In the genomic region with DNA sequence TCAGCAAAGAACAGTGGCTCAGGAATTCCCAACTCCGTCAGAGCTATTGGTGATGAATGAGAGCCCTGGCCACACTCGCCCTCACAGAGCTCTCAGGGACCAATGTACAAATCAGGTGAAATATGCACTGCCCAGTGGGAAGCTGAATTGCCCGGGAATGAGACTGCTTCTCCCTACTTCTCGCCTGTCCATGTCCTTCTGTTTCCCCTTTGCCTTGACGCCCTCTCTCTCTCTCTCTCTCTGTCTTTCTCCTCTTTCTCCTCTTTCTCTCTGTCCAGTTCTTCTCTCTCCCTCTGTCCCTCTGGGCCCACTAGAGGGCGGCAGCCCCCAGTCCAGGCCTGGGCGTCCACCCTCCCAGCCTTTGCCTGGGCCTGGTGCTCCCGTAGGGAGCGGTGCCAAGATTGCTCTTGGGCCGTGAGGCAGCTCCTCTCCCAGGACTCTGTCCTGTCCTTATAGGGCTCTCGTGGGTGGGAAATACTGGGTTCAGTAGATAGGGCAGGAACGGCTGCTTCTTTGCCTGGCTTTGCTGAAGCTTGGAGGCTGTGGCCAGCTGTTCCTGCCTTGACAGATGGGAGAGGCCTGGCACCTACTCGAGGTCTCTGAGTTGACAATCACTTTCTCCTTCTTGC, we compare ENCODE assay signal across 8 cellular contexts. TPM values are rescaled to one million over a fixed set of nuclear protein-coding genes. Genes with fewer than 3 reads are reported as not detected.
DNase-seq lines count a peak whose midpoint lies in the region; ATAC-seq and TF ChIP-seq lines count a peak whose summit lies in the region.

No MANE protein-coding gene starts in this region.

- H3K79me2 ChIP-seq in SK-N-SH (ENCODE audit: insufficient read depth) = no peaks in the 10 kb centered on the region

- no peaks in the 10 kb centered on the region for H3K36me3 ChIP-seq in SK-N-SH (replicated peaks in 1 of 2; ENCODE audit: control insufficient read depth in 1 of 2, insufficient read depth in 2 of 2, low read length in 1 of 2)

- H3K9ac ChIP-seq in SK-N-SH = no peak overlapping the region

- peak overlapping the region in 1 of 2 experiments; percentile 11; a peak in 1 of 4 replicates for H3K27ac ChIP-seq in SK-N-SH (ENCODE audit: low read depth in 2 of 2, low read length in 1 of 2)

- no peak overlapping the region for H3K4me3 ChIP-seq in SK-N-SH (ENCODE audit: low read depth in 2 of 2, low read length in 1 of 2)

- TF ChIP-seq RAD21 in SK-N-SH (IDR thresholded peaks at IDR 0.05; ENCODE audit: low read length) = peak; percentile 95

- POLR2A ChIA-PET in SK-N-SH (lab: Yijun Ruan, JAX) = interaction anchor here (0.6 to 5.2 kb wide), 5 partner anchors 28 to 69 kb away, joined by 3 to 35 read pairs (median 3); partner anchors contain the start of gene RHOB

- no peaks in the 10 kb centered on the region for H3K36me3 Mint-ChIP-seq in nephron progenitor cell (ENCODE audit: low read depth)
- H3K36me3 Mint-ChIP-seq in effector memory CD8-positive, alpha-beta T cell (ENCODE audit: insufficient read depth) = peaks cover 4% of the 10 kb centered on the region

- H3K27ac Mint-ChIP-seq in nephron progenitor cell = no peak overlapping the region
- H3K27ac Mint-ChIP-seq in effector memory CD8-positive, alpha-beta T cell = no peak overlapping the region

- no peak overlapping the region for H3K4me2 ChIP-seq in SK-N-SH

- TF ChIP-seq EP300 in SK-N-SH (IDR thresholded peaks at IDR 0.05; ENCODE audit: borderline replicate concordance in 1 of 2, low read depth in 1 of 2, low read length in 1 of 2) = no peak

- no peaks in the 10 kb centered on the region for H4K20me1 ChIP-seq in SK-N-SH (ENCODE audit: insufficient read depth)

- H3K4me1 ChIP-seq in SK-N-SH (ENCODE audit: control insufficient read depth in 1 of 2, insufficient read depth in 2 of 2, low read depth in 1 of 2, low read length in 1 of 2) = peaks cover 0 to 16% of the 10 kb centered on the region in 2 experiments; a peak in 1 of 4 replicates

- no peaks in the 10 kb centered on the region for H3K9me3 Mint-ChIP-seq in nephron progenitor cell
- H3K9me3 Mint-ChIP-seq in effector memory CD8-positive, alpha-beta T cell = no peaks in the 10 kb centered on the region

- no peaks in the 10 kb centered on the region for H3K9me2 ChIP-seq in SK-N-SH

- H3K4me1 Mint-ChIP-seq in nephron progenitor cell = peaks cover 44% of the 10 kb centered on the region
- peaks cover 0 to 5% of the 10 kb centered on the region in 2 donors for H3K4me1 Mint-ChIP-seq in effector memory CD8-positive, alpha-beta T cell (ENCODE audit: low read depth in 2 of 2)

- WGBS in SK-N-SH (ENCODE audit: low lambda C conversion rate) = 34% methylated on average over 13 of the region's 13 CpGs

- ATAC-seq in effector memory CD8-positive, alpha-beta T cell (replicated peaks) = no peak
- ATAC-seq in HG03342 (IDR thresholded peaks at IDR 0.05; ENCODE audit: unreplicated experiment) = no peak
- no peak for ATAC-seq in GM21390 (IDR thresholded peaks at IDR 0.05; ENCODE audit: unreplicated experiment)

- peak; percentile 97 for TF ChIP-seq CTCF in SK-N-SH (IDR thresholded peaks at IDR 0.05)
- TF ChIP-seq CTCF in nephron progenitor cell (IDR thresholded peaks at IDR 0.05) = peak; percentile 76

- no peaks in the 10 kb centered on the region for H3K9me3 ChIP-seq in SK-N-SH

- DNase-seq in COLO668 (lab: John Stamatoyannopoulos, UW; ENCODE audit: unreplicated experiment) (peak; percentile 47), HT-29 (ENCODE audit: low spot score) (peak; percentile 77), SK-N-SH (peak; percentile 93), fibroblast of the conjunctiva (ENCODE audit: low read depth) (peak; percentile 80), nephron progenitor cell (peak; percentile 78)
- no peak for DNase-seq in effector memory CD8-positive, alpha-beta T cell

- H3K27me3 ChIP-seq in SK-N-SH (ENCODE audit: insufficient read depth) = no peaks in the 10 kb centered on the region; the same call in 1 of the 2 replicates

- CTCF ChIA-PET in SK-N-SH (lab: Yijun Ruan, JAX) = interaction anchor here (0.6 to 16.2 kb wide), 66 partner anchors 9 to 584 kb away, joined by 3 to 176 read pairs (median 5); partner anchors contain the start of genes HS1BP3, RHOB and SDC1

- peaks cover 10% of the 10 kb centered on the region for H3K27me3 Mint-ChIP-seq in nephron progenitor cell (ENCODE audit: low read depth, poor library complexity)
- peaks cover 13 to 22% of the 10 kb centered on the region in 2 donors for H3K27me3 Mint-ChIP-seq in effector memory CD8-positive, alpha-beta T cell

- H2AFZ ChIP-seq in SK-N-SH (ENCODE audit: low read depth) = peak overlapping the region; percentile 29; the same call in 1 of the 2 replicates

- H3F3A ChIP-seq in SK-N-SH (replicated peaks; ENCODE audit: insufficient read depth) = no peaks in the 10 kb centered on the region

- no peak overlapping the region for H3K4me3 Mint-ChIP-seq in nephron progenitor cell
- no peak overlapping the region for H3K4me3 Mint-ChIP-seq in effector memory CD8-positive, alpha-beta T cell

TF ChIP-seq in SK-N-SH, 30 proteins besides CTCF, POLR2A, EP300 and RAD21 (continues in another document):
- no peak for TF ChIP-seq USF1 (IDR thresholded peaks at IDR 0.05; ENCODE audit: borderline replicate concordance, low read depth)
- TF ChIP-seq TAF1 (IDR thresholded peaks at IDR 0.05; ENCODE audit: borderline replicate concordance, low read depth, low read length) = no peak
- no peak for TF ChIP-seq FOSL2 (IDR thresholded peaks at IDR 0.05; ENCODE audit: borderline replicate concordance, low read depth)
- no peak for TF ChIP-seq TEAD4 (IDR thresholded peaks at IDR 0.05; ENCODE audit: borderline replicate concordance, insufficient read depth)
- peak; percentile 25; the same call in 1 of the 2 replicates for TF ChIP-seq TCF12 (IDR thresholded peaks at IDR 0.05)
- TF ChIP-seq POLR2AphosphoS5 (IDR thresholded peaks at IDR 0.05; ENCODE audit: low read depth, low read length) = no peak
- peak; percentile 57; the same call in 1 of the 2 replicates for TF ChIP-seq RFX5 (IDR thresholded peaks at IDR 0.05; ENCODE audit: low read length)
- TF ChIP-seq, protein P1, sequence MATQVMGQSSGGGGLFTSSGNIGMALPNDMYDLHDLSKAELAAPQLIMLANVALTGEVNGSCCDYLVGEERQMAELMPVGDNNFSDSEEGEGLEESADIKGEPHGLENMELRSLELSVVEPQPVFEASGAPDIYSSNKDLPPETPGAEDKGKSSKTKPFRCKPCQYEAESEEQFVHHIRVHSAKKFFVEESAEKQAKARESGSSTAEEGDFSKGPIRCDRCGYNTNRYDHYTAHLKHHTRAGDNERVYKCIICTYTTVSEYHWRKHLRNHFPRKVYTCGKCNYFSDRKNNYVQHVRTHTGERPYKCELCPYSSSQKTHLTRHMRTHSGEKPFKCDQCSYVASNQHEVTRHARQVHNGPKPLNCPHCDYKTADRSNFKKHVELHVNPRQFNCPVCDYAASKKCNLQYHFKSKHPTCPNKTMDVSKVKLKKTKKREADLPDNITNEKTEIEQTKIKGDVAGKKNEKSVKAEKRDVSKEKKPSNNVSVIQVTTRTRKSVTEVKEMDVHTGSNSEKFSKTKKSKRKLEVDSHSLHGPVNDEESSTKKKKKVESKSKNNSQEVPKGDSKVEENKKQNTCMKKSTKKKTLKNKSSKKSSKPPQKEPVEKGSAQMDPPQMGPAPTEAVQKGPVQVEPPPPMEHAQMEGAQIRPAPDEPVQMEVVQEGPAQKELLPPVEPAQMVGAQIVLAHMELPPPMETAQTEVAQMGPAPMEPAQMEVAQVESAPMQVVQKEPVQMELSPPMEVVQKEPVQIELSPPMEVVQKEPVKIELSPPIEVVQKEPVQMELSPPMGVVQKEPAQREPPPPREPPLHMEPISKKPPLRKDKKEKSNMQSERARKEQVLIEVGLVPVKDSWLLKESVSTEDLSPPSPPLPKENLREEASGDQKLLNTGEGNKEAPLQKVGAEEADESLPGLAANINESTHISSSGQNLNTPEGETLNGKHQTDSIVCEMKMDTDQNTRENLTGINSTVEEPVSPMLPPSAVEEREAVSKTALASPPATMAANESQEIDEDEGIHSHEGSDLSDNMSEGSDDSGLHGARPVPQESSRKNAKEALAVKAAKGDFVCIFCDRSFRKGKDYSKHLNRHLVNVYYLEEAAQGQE (IDR thresholded peaks at IDR 0.05; ENCODE audit: low read depth, low read length) = 0 out of 2 replicates have a peak, but pooled peaks have one; percentile 33
- peak; percentile 60; the same call in 1 of the 2 replicates for TF ChIP-seq MXI1 (IDR thresholded peaks at IDR 0.05; ENCODE audit: low read depth, low read length)
- TF ChIP-seq NRF1 (IDR thresholded peaks at IDR 0.05; ENCODE audit: low read depth, low read length) = no peak
- TF ChIP-seq EZH2phosphoT487 (IDR thresholded peaks at IDR 0.05; ENCODE audit: borderline replicate concordance, low read depth) = no peak
- TF ChIP-seq YY1 (IDR thresholded peaks at IDR 0.05; ENCODE audit: low read depth) = no peak
- TF ChIP-seq RCOR1 (IDR thresholded peaks at IDR 0.05; ENCODE audit: low read length) = peak; percentile 52
- TF ChIP-seq SIN3A (IDR thresholded peaks at IDR 0.05; ENCODE audit: borderline replicate concordance, low read depth, low read length) = no peak
- TF ChIP-seq, protein P2, sequence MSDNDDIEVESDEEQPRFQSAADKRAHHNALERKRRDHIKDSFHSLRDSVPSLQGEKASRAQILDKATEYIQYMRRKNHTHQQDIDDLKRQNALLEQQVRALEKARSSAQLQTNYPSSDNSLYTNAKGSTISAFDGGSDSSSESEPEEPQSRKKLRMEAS (IDR thresholded peaks at IDR 0.05; ENCODE audit: low read depth) = no peak
- peak; percentile 87 for TF ChIP-seq NFIC (IDR thresholded peaks at IDR 0.05; ENCODE audit: borderline replicate concordance)

RNA-seq across cellular contexts. Expression of gene PUM2, which starts 28.4 kb away (rescaled TPM):
- 20.2 and 23.1 TPM in 2 replicates for total RNA-seq in HT-29 (2014; rRNA removed; shearing (Covaris generic))
- 19.7 and 29.7 TPM in 2 replicates for polyA plus RNA-seq in SK-N-SH (2012; rRNA removed)
- polyA plus RNA-seq in SK-N-SH (2012; cell fraction: cytosol; rRNA removed) = 22.7 and 25.9 TPM in 2 replicates
- 12.6 and 30.0 TPM in 2 replicates for polyA plus RNA-seq in SK-N-SH (2012; cell fraction: nucleus; rRNA removed)

Comparison
In these comparisons a context has a peak if more than half of its experiments do, and no peak if none do; other contexts are left out.
1. DNase-seq: peak in COLO668 (single experiment), HT-29 (single experiment), SK-N-SH (single experiment), fibroblast of the conjunctiva (single experiment) and nephron progenitor cell (single experiment); none in effector memory CD8-positive, alpha-beta T cell (0 of 3).